9 cellular contexts compared by ENCODE assay signal in the genomic region with DNA sequence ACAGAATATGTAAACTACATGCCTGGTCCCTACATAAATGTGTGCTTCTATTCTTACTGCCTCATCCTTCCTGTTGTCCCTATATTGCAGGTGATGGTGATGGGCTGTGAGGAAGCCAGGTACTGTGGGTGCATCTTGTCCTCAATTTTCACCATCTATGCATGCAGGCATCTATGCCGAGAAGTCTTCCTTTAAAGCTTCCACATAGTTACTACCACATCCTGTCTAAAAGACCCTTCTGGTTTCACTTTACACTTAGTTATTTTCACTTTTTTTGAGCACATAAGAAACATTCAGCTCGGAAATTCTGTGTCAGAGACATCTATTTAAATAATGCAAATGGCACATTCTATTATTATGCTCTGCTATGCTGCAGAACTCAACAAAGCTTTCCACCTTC. TPM values are rescaled to one million over a fixed set of nuclear protein-coding genes. Genes with fewer than 3 reads are reported as not detected.
DNase-seq lines count a peak whose midpoint lies in the region; ATAC-seq and TF ChIP-seq lines count a peak whose summit lies in the region.
"Had no signal": no experiment of that assay in that cellular context is flagged by ENCODE, and none has a peak within 500 bp of the region (broad histone marks: within the 10 kb centered on the region; RNA-seq: fewer than 3 reads in every experiment).

No MANE protein-coding gene starts in this region.

- intact Hi-C loops in head of caudate nucleus (cut with DNase I) (no loop called here), PC-9 (cut with micrococcal nuclease; ENCODE audit: unreplicated experiment) (no loop called here)

- H3K27ac Mint-ChIP-seq in activated naive CD4-positive, alpha-beta T cell treated with anti-CD3 and anti-CD28 coated beads, Interleukin-2, amount 50 U/mL, for 24 hours = peak overlapping the region; percentile 60
- H3K27ac Mint-ChIP-seq in endodermal cell = no peak overlapping the region

- TF ChIP-seq CTCF in PC-9 (conservative IDR thresholded peaks at IDR 0.05) (no peak), endodermal cell (conservative IDR thresholded peaks at IDR 0.05) (no peak)

- no peaks in the 10 kb centered on the region for H3K9me3 Mint-ChIP-seq in activated naive CD4-positive, alpha-beta T cell treated with anti-CD3 and anti-CD28 coated beads, Interleukin-2, amount 50 U/mL, for 24 hours
- H3K9me3 Mint-ChIP-seq in endodermal cell = peaks cover 49% of the 10 kb centered on the region

- peak overlapping the region; percentile 17 for H3K4me2 ChIP-seq in Karpas-422 (ENCODE audit: low read depth, low read length, poor library complexity, severe bottlenecking)
- no peak overlapping the region for H3K4me2 ChIP-seq in PC-9

- H3K4me1 ChIP-seq in Karpas-422 (ENCODE audit: low read length) (peaks cover 10% of the 10 kb centered on the region), PC-9 (replicated peaks; ENCODE audit: insufficient read depth) (no peaks in the 10 kb centered on the region), endodermal cell (ENCODE audit: control insufficient read depth, insufficient read depth, low read length) (no peaks in the 10 kb centered on the region)

- H3K36me3 ChIP-seq in Karpas-422 (ENCODE audit: insufficient read depth, low read length) (no peaks in the 10 kb centered on the region), PC-9 (ENCODE audit: low read depth) (no peaks in the 10 kb centered on the region), endodermal cell (ENCODE audit: control insufficient read depth, insufficient read depth, low read length) (no peaks in the 10 kb centered on the region)

- no peaks in the 10 kb centered on the region for H3K79me2 ChIP-seq in Karpas-422 (ENCODE audit: low read length)
- no peaks in the 10 kb centered on the region for H3K79me2 ChIP-seq in PC-9 (ENCODE audit: low read depth)

- H3K36me3 Mint-ChIP-seq in activated naive CD4-positive, alpha-beta T cell treated with anti-CD3 and anti-CD28 coated beads, Interleukin-2, amount 50 U/mL, for 24 hours = no peaks in the 10 kb centered on the region
- peaks cover 11% of the 10 kb centered on the region for H3K36me3 Mint-ChIP-seq in endodermal cell (ENCODE audit: low read depth)

- POLR2A ChIA-PET in PC-9 (lab: Charles Lee; ENCODE audit: unreplicated experiment) = no interaction called here

- ATAC-seq in HG02763 (IDR thresholded peaks at IDR 0.05; ENCODE audit: unreplicated experiment) = peak; percentile 91
- ATAC-seq: HepG2 had no signal

- CTCF ChIA-PET in PC-9 (lab: Charles Lee) = no interaction called here

- H3K9ac ChIP-seq in Karpas-422 (ENCODE audit: low read length) (no peak overlapping the region), endodermal cell (ENCODE audit: extremely low read depth, low read length, poor library complexity, severe bottlenecking) (no peak overlapping the region)

- no peaks in the 10 kb centered on the region for H3K9me2 ChIP-seq in Karpas-422 (replicated peaks; ENCODE audit: insufficient read depth, low read length)
- no peaks in the 10 kb centered on the region for H3K9me2 ChIP-seq in PC-9 (ENCODE audit: insufficient read depth)

- DNase-seq in activated naive CD4-positive, alpha-beta T cell treated with Interleukin-2 at 50 U/mL for 16 hours = no peak
- DNase-seq in Karpas-422 = no peak
- DNase-seq in head of caudate nucleus = no peak
- DNase-seq in CD1c-positive myeloid dendritic cell (ENCODE audit: extremely low spot score) = no peak
- DNase-seq in PC-9 = no peak
- no peak for DNase-seq in endodermal cell

- H3K9me3 ChIP-seq in Karpas-422 (ENCODE audit: low read length) (no peaks in the 10 kb centered on the region), PC-9 (ENCODE audit: insufficient read depth, low read depth) (no peaks in the 10 kb centered on the region; the same call in 1 of the 2 replicates), endodermal cell (ENCODE audit: control insufficient read depth, low read length) (peaks cover 34% of the 10 kb centered on the region)

- WGBS in endodermal cell (ENCODE audit: insufficient coverage in 1 of 2, insufficient read length in 1 of 2), 2 experiments = 85 to 86% methylated on average over 2 of the region's 2 CpGs

- H3K27me3 Mint-ChIP-seq in activated naive CD4-positive, alpha-beta T cell treated with anti-CD3 and anti-CD28 coated beads, Interleukin-2, amount 50 U/mL, for 24 hours = no peaks in the 10 kb centered on the region
- peaks cover 64% of the 10 kb centered on the region for H3K27me3 Mint-ChIP-seq in endodermal cell (ENCODE audit: insufficient read depth)

- H3K4me1 Mint-ChIP-seq in activated naive CD4-positive, alpha-beta T cell treated with anti-CD3 and anti-CD28 coated beads, Interleukin-2, amount 50 U/mL, for 24 hours = peaks cover 33% of the 10 kb centered on the region
- peaks cover 12% of the 10 kb centered on the region for H3K4me1 Mint-ChIP-seq in endodermal cell

- H3K27me3 ChIP-seq in Karpas-422 (ENCODE audit: low read length) = no peaks in the 10 kb centered on the region
- H3K27me3 ChIP-seq in PC-9 (ENCODE audit: insufficient read depth, low read depth) = no peaks in the 10 kb centered on the region
- H3K27me3 ChIP-seq in endodermal cell (ENCODE audit: control insufficient read depth, insufficient read depth, low read length, poor library complexity, severe bottlenecking) = no peaks in the 10 kb centered on the region

- H3K4me3 ChIP-seq in Karpas-422 (ENCODE audit: low read length) (peak overlapping the region; percentile 11; the same call in 1 of the 2 replicates), PC-9 (no peak overlapping the region), endodermal cell (ENCODE audit: low read length) (no peak overlapping the region)

- H2AFZ ChIP-seq in Karpas-422 (ENCODE audit: low read length) (peak overlapping the region; percentile 56; the same call in 1 of the 2 replicates), PC-9 (no peak overlapping the region)

- H3K27ac ChIP-seq in Karpas-422 (ENCODE audit: low read length) (no peak overlapping the region), PC-9 (no peak overlapping the region), endodermal cell (ENCODE audit: low read depth, low read length) (no peak overlapping the region)

- no TSS peak for BruUV-seq in PC-9 (replicated peaks; lab: Mats Ljungman, UMichigan)

- H4K20me1 ChIP-seq in Karpas-422 (ENCODE audit: insufficient read depth, low read depth, low read length) = no peaks in the 10 kb centered on the region
- H4K20me1 ChIP-seq in PC-9 (ENCODE audit: insufficient read depth) = no peaks in the 10 kb centered on the region

- H3F3A ChIP-seq in PC-9 (ENCODE audit: insufficient read depth, low read depth) = no peaks in the 10 kb centered on the region

- peak overlapping the region; percentile 58 for H3K4me3 Mint-ChIP-seq in activated naive CD4-positive, alpha-beta T cell treated with anti-CD3 and anti-CD28 coated beads, Interleukin-2, amount 50 U/mL, for 24 hours
- H3K4me3 Mint-ChIP-seq in endodermal cell = no peak overlapping the region

RNA-seq across cellular contexts. Expression of a gene that starts 28.2 kb away (rescaled TPM):
- total RNA-seq in Karpas-422 (2014; rRNA removed; shearing (Covaris generic); ENCODE audit: low replicate concordance) = not detected in 2 replicates
- not detected in 2 replicates for total RNA-seq in PC-9 (2021)
- total RNA-seq in endodermal cell = 1 to 10 TPM; 2.7 to 3.4 TPM
- polyA plus RNA-seq in endodermal cell (2013, experiment 1 of 2) = 61.4 TPM
- 55.5 TPM for polyA plus RNA-seq in endodermal cell (2013, experiment 2 of 2)
- total RNA-seq: HepG2 had no signal
- polyA plus RNA-seq: HepG2 had no signal

RNA-seq across cellular contexts. Expression of a gene that starts 37.8 kb away (rescaled TPM):
- not detected in 2 replicates for total RNA-seq in Karpas-422 (2014; rRNA removed; shearing (Covaris generic); ENCODE audit: low replicate concordance)
- total RNA-seq in PC-9 (2021) = 2.4 TPM in 2 replicates
- 1 to 10 TPM; 2.8 to 3.2 TPM for total RNA-seq in endodermal cell
- 6.4 TPM for polyA plus RNA-seq in endodermal cell (2013, experiment 1 of 2)
- polyA plus RNA-seq in endodermal cell (2013, experiment 2 of 2) = 4.7 TPM
